ENCODE assay signal across 30 cellular contexts in genomic region chr4:77284036-77284435, GRCh38.
"Had no signal": no experiment of that assay in that cellular context is flagged by ENCODE, and none has a peak within 500 bp of the region (broad histone marks: within the 10 kb centered on the region; RNA-seq: fewer than 3 reads in every experiment).

No MANE protein-coding gene starts in this region.

- H3K9me3 ChIP-seq: adrenal gland, ascending aorta, heart left ventricle, left lung, lower lobe of right lung, right lobe of liver, thoracic aorta, vagina had no signal

- H3K4me1 ChIP-seq: adrenal gland, ascending aorta, foreskin keratinocyte, heart left ventricle, left lung, lower lobe of right lung, neural progenitor cell, right lobe of liver, vagina had no signal

- H3K27ac ChIP-seq: adrenal gland, ascending aorta, brain microvascular endothelial cell, foreskin keratinocyte, heart left ventricle, left lung, lower lobe of right lung, neural progenitor cell, right lobe of liver, skin epidermis, thoracic aorta, vagina, WERI-Rb-1 had no signal

- H3K27me3 ChIP-seq: adrenal gland, ascending aorta, brain microvascular endothelial cell, heart left ventricle, left lung, right lobe of liver, vagina had no signal

- H3K9ac ChIP-seq: neural progenitor cell had no signal

- H3K4me2 ChIP-seq: neural progenitor cell had no signal

- DNase-seq: activated CD4-positive, alpha-beta memory T cell treated with anti-CD3 and anti-CD28 coated beads for 36 hours; activated CD4-positive, alpha-beta T cell treated with anti-CD3 and anti-CD28 coated beads for 48 hours; activated CD8-positive, alpha-beta memory T cell treated with anti-CD3 and anti-CD28 coated beads, Interleukin-2, amount 50 U/mL, for 4 hours; activated effector memory CD4-positive, alpha-beta T cell treated with anti-CD3 and anti-CD28 coated beads, Interleukin-2, amount 50 U/mL, for 16 hours; activated naive CD4-positive, alpha-beta T cell treated with anti-CD3 and anti-CD28 coated beads for 36 hours; activated naive CD8-positive, alpha-beta T cell treated with anti-CD3 and anti-CD28 coated beads for 36 hours; activated T-cell treated with anti-CD3 and anti-CD28 coated beads, Interleukin-2, amount 50 U/mL, for 1 hour; adrenal gland; brain microvascular endothelial cell; caudate nucleus; foreskin keratinocyte; heart left ventricle; hypothalamus; immature natural killer cell; kidney glomerular epithelial cell; left lung; lower lobe of right lung; mesendoderm; natural killer cell; right lobe of liver; stimulated activated CD4-positive, alpha-beta T cell treated with anti-CD3 and anti-CD28 coated beads, Interleukin-12 subunit alpha, Interleukin-12 subunit beta, amount 100 ng/mL, for 4 hours; stimulated activated CD4-positive, alpha-beta T cell treated with anti-CD3 and anti-CD28 coated beads, Interleukin-4, amount 100 ng/mL, for 24 hours; T-helper 9 cell; WERI-Rb-1 had no signal

- FAIRE-seq: endothelial cell of umbilical vein had no signal

- H3K36me3 ChIP-seq: adrenal gland, ascending aorta, brain microvascular endothelial cell, heart left ventricle, left lung, lower lobe of right lung, neural progenitor cell, right lobe of liver, thoracic aorta, vagina, WERI-Rb-1 had no signal

- H3K4me3 ChIP-seq: adrenal gland, ascending aorta, heart left ventricle, left lung, lower lobe of right lung, neural progenitor cell, right lobe of liver, skin epidermis, thoracic aorta, vagina had no signal

- H2AFZ ChIP-seq: neural progenitor cell had no signal
